ENCODE assay signal across 19 cellular contexts in genomic region chr12:97921957-97922722, GRCh38.
A peak's percentile ranks its signal among the peaks of the same experiment; 100 is the strongest.
DNase-seq lines count a peak whose midpoint lies in the region; ATAC-seq and TF ChIP-seq lines count a peak whose summit lies in the region.
"Had no signal": no experiment of that assay in that cellular context is flagged by ENCODE, and none has a peak within 500 bp of the region (broad histone marks: within the 10 kb centered on the region; RNA-seq: fewer than 3 reads in every experiment).

No MANE protein-coding gene starts in this region.

- POLR2A ChIA-PET in MCF 10A (lab: Yijun Ruan, JAX), result no interaction called here

- no peak overlapping the region for H3K4me3 ChIP-seq in suprapubic skin
- H3K4me3 ChIP-seq: GM12878 had no signal

- intact Hi-C loops in MCF 10A (cut with micrococcal nuclease), result no loop called here

- 68% methylated on average over 1 of the region's 1 CpG for WGBS in suprapubic skin

- H3K27ac ChIP-seq in suprapubic skin, result peak overlapping the region; percentile 78

- no peak for TF ChIP-seq POLR2A in suprapubic skin (IDR thresholded peaks at IDR 0.05)

- peaks cover 9% of the 10 kb centered on the region for H3K9me3 Mint-ChIP-seq in MCF 10A (ENCODE audit: unreplicated experiment)
- H3K9me3 Mint-ChIP-seq: stimulated activated naive CD8-positive, alpha-beta T cell treated with anti-CD3 and anti-CD28 coated beads, Interleukin-15, Interleukin-2, amounts not matched to agents 100 ng/mL and 50 ng/mL, for 24 hours had no signal

- TF ChIP-seq EP300 in suprapubic skin (IDR thresholded peaks at IDR 0.05), result no peak

- CTCF ChIA-PET in MCF 10A (lab: Yijun Ruan, JAX), result interaction anchor here (0.7 to 0.9 kb wide), 2 partner anchors 12 to 37 kb away, joined by 3 read pairs; no protein-coding TSS in a partner anchor

- ATAC-seq in HG02610 (IDR thresholded peaks at IDR 0.05; ENCODE audit: unreplicated experiment), result no peak
- ATAC-seq in HG03565 (IDR thresholded peaks at IDR 0.05; ENCODE audit: unreplicated experiment), result no peak
- ATAC-seq in GM19023 (IDR thresholded peaks at IDR 0.05; ENCODE audit: unreplicated experiment), result no peak
- ATAC-seq: GM12878, left lobe of liver, Right ventricle myocardium inferior, WTC11 had no signal

- no peaks in the 10 kb centered on the region for H3K27me3 ChIP-seq in suprapubic skin

- H3K27ac Mint-ChIP-seq in MCF 10A (ENCODE audit: low read depth, unreplicated experiment), result peak overlapping the region; percentile 28
- H3K27ac Mint-ChIP-seq: stimulated activated naive CD8-positive, alpha-beta T cell treated with anti-CD3 and anti-CD28 coated beads, Interleukin-15, Interleukin-2, amounts not matched to agents 100 ng/mL and 50 ng/mL, for 24 hours; WTC11 had no signal

- no peaks in the 10 kb centered on the region for H3K36me3 ChIP-seq in suprapubic skin

- H3K27me3 Mint-ChIP-seq in MCF 10A (ENCODE audit: insufficient read depth, unreplicated experiment), result no peaks in the 10 kb centered on the region
- H3K27me3 Mint-ChIP-seq: stimulated activated naive CD8-positive, alpha-beta T cell treated with anti-CD3 and anti-CD28 coated beads, Interleukin-15, Interleukin-2, amounts not matched to agents 100 ng/mL and 50 ng/mL, for 24 hours had no signal

- no peaks in the 10 kb centered on the region for H3K4me1 ChIP-seq in suprapubic skin

- no peaks in the 10 kb centered on the region for H3K9me3 ChIP-seq in suprapubic skin

- BruUV-seq in MCF 10A (replicated peaks; lab: Mats Ljungman, UMichigan), result no TSS peak

- H3K4me1 Mint-ChIP-seq in MCF 10A (ENCODE audit: insufficient read depth, unreplicated experiment), result peaks cover 13% of the 10 kb centered on the region
- H3K4me1 Mint-ChIP-seq: brain, WTC11 had no signal

- TF ChIP-seq CTCF in MCF 10A (IDR thresholded peaks at IDR 0.05; ENCODE audit: unreplicated experiment) (no peak), suprapubic skin (IDR thresholded peaks at IDR 0.05) (no peak)

- no peaks in the 10 kb centered on the region for H3K36me3 Mint-ChIP-seq in MCF 10A (ENCODE audit: insufficient read depth, unreplicated experiment)
- H3K36me3 Mint-ChIP-seq: brain, WTC11 had no signal

- DNase-seq in MV-4-11 (lab: John Stamatoyannopoulos, UW), result peak; percentile 68
- peak; percentile 40 for DNase-seq in MCF 10A (ENCODE audit: unreplicated experiment)
- peak; percentile 60 for DNase-seq in islet precursor cell
- DNase-seq in suprapubic skin (ENCODE audit: low spot score in 2 of 2), result no peak
- DNase-seq in activated naive CD4-positive, alpha-beta T cell (lab: John Stamatoyannopoulos, UW), result no peak
- DNase-seq: activated T-cell treated with anti-CD3 and anti-CD28 coated beads for 4 hours; COR-L47; foreskin melanocyte; occipital lobe; stimulated activated CD4-positive, alpha-beta T cell treated with anti-CD3 and anti-CD28 coated beads, Interleukin-4, amount 100 ng/mL, for 4 hours had no signal

- peak overlapping the region; percentile 3 for H3K4me3 Mint-ChIP-seq in MCF 10A (ENCODE audit: unreplicated experiment)
- H3K4me3 Mint-ChIP-seq: brain; stimulated activated naive CD8-positive, alpha-beta T cell treated with anti-CD3 and anti-CD28 coated beads, Interleukin-15, Interleukin-2, amounts not matched to agents 100 ng/mL and 50 ng/mL, for 24 hours; WTC11 had no signal

Comparison
In these comparisons a context has a peak if more than half of its experiments do, and no peak if none do; other contexts are left out.
1. DNase-seq: peak in MV-4-11 (single experiment), MCF 10A (single experiment) and islet precursor cell (single experiment); none in suprapubic skin (0 of 2) and activated naive CD4-positive, alpha-beta T cell (0 of 4).